Comparison of ENCODE assay signal across 8 cellular contexts in the genomic region with DNA sequence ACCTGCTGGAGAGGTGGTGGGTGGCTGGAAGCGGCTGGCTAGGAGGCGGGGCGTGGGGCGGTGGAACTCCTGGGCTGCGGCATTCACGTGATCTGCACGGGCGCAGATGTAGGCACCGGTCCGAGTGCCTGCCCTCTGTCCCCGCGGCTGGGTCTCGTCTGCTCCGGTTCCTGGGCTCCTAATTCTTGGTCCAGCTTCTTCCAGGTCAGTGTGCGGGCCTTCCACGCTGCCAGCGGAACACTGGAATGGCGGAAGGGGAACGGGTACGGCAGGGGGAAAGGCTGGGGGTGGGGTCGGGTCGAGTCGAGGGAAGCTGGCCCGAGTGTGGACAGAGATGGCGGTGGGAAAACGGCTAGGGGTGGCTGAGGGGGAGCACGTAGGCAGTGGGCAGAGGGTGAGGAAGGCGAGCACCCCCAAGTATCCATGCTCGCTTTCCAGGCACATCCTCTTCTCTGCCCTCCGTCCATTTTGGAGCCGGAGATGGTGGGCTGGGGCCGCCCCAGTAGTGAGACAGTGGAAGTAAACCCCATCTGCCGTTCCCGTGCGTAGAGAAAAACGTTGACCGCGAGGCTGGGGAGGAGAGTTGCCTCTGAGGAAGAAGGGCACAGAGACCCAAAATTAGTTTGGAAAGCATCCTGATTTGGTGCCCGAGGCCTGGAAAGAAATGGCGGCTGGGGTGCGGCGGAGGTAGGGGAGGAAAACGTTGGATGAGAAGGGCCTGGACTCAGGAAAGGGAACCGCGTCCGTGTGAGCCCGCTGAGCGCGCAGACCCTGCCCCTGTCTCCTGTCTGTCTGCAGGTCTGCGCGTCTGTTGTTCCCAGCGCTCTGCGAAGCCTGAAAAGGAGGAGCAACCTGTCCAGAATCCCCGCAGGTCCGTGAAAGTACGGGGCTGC. TPM values are rescaled to one million over a fixed set of nuclear protein-coding genes. Genes with fewer than 3 reads are reported as not detected.
DNase-seq lines count a peak whose midpoint lies in the region; ATAC-seq and TF ChIP-seq lines count a peak whose summit lies in the region.

A gene (plus strand): TSS at position 95 of the 893 bp plus-strand sequence. CDS start 1,161 bp downstream, outside the sequence.

- H3K27ac ChIP-seq in esophagus muscularis mucosa (replicated peaks in 1 of 4) (peak within 1 kb of the TSS; percentile 86 to 91 (median 88)), mucosa of rectum (ENCODE audit: low read depth in 2 of 2, low read length in 2 of 2) (peak within 1 kb of the TSS; percentile 36 to 61), substantia nigra (ENCODE audit: low read depth, low read length, poor library complexity, severe bottlenecking) (peak within 1 kb of the TSS; percentile 82)

- H3K36me3 ChIP-seq in esophagus muscularis mucosa: peaks cover 0 to 6% (median 0%) of the 10 kb centered on the region in 4 donors
- H3K36me3 ChIP-seq in mucosa of rectum (ENCODE audit: control insufficient read depth in 2 of 2, insufficient read depth in 2 of 2, low read length in 2 of 2): no peaks in the 10 kb centered on the region

- 22% methylated on average over 40 of the region's 56 CpGs for WGBS in esophagus muscularis mucosa

- H3K4me3 ChIP-seq in esophagus muscularis mucosa (peak within 1 kb of the TSS; percentile 67 to 77 (median 68)), mucosa of rectum (ENCODE audit: low read length in 2 of 2) (peak within 1 kb of the TSS; percentile 66 to 80)

- DNase-seq in SKM-1 treated with dmso at 0.1 percent for 144 hours (lab: John Stamatoyannopoulos, UW; ENCODE audit: unreplicated experiment) (peak; percentile 3), SKM-1 (lab: John Stamatoyannopoulos, UW; ENCODE audit: unreplicated experiment) (no peak), NCI-H2171 (lab: John Stamatoyannopoulos, UW) (peak; percentile 42), esophagus muscularis mucosa (ENCODE audit: extremely low spot score) (no peak), substantia nigra (lab: John Stamatoyannopoulos, UW) (peak in 48 of 49 donors; percentile 1 to 78 (median 44))
- peak; percentile 53 for DNase-seq in activated CD8-positive, alpha-beta memory T cell treated with anti-CD3 and anti-CD28 coated beads, Interleukin-2, amount 50 U/mL, for 4 hours

- no peaks in the 10 kb centered on the region for H3K27me3 ChIP-seq in esophagus muscularis mucosa
- no peaks in the 10 kb centered on the region for H3K27me3 ChIP-seq in mucosa of rectum (ENCODE audit: control insufficient read depth in 2 of 2, insufficient read depth in 2 of 2, low read length in 2 of 2)

- no peak for TF ChIP-seq CTCF in esophagus muscularis mucosa (IDR thresholded peaks at IDR 0.05)

- TF ChIP-seq POLR2A in esophagus muscularis mucosa (IDR thresholded peaks at IDR 0.05; ENCODE audit: low read depth): no peak

- H3K4me1 ChIP-seq in esophagus muscularis mucosa (peaks cover 0 to 37% (median 10%) of the 10 kb centered on the region in 4 donors), mucosa of rectum (ENCODE audit: control insufficient read depth in 2 of 2, insufficient read depth in 2 of 2, low read length in 2 of 2) (no peaks in the 10 kb centered on the region)

- intact Hi-C loops in esophagus muscularis mucosa (cut with DNase I): no loop called here

- no peak for TF ChIP-seq EP300 in esophagus muscularis mucosa (IDR thresholded peaks at IDR 0.05)

- no peaks in the 10 kb centered on the region for H3K9me3 ChIP-seq in esophagus muscularis mucosa
- H3K9me3 ChIP-seq in mucosa of rectum (ENCODE audit: control insufficient read depth in 2 of 2, low read length in 2 of 2): no peaks in the 10 kb centered on the region

- peak; percentile 87 for ATAC-seq in HG02798 (IDR thresholded peaks at IDR 0.05; ENCODE audit: poor library complexity, unreplicated experiment)

- peak within 1 kb of the TSS; percentile 66 to 70 for H3K9ac ChIP-seq in mucosa of rectum (ENCODE audit: low read depth in 1 of 2, low read length in 2 of 2)

RNA-seq across cellular contexts. Expression of the gene that starts here (rescaled TPM):
- 100 to 1,000 TPM; 343 to 818 (median 418) TPM for total RNA-seq in esophagus muscularis mucosa

Comparison
In these comparisons a context has a peak if more than half of its experiments do, and no peak if none do; other contexts are left out.
1. DNase-seq: peak in SKM-1 treated with dmso at 0.1 percent for 144 hours (single experiment), NCI-H2171 (single experiment), activated CD8-positive, alpha-beta memory T cell treated with anti-CD3 and anti-CD28 coated beads, Interleukin-2, amount 50 U/mL, for 4 hours (single experiment) and substantia nigra (48 of 49); none in SKM-1 (single experiment) and esophagus muscularis mucosa (single experiment).
2. Peak in every context shown above with its lines, with median percentiles within 50 percentile points of each other: H3K27ac ChIP-seq.